8 cellular contexts compared by ENCODE assay signal in genomic region chr2:2613279-2614199, GRCh38.
DNase-seq lines count a peak whose midpoint lies in the region; ATAC-seq and TF ChIP-seq lines count a peak whose summit lies in the region.

No MANE protein-coding gene starts in this region.

- TF ChIP-seq CTCF in epithelial cell of proximal tubule (conservative IDR thresholded peaks at IDR 0.05; ENCODE audit: low read depth, low read length) = no peak

- ATAC-seq in GM19035 (IDR thresholded peaks at IDR 0.05; ENCODE audit: unreplicated experiment) = peak; percentile 98
- ATAC-seq in HG03280 (IDR thresholded peaks at IDR 0.05; ENCODE audit: unreplicated experiment) = peak; percentile 100

- peak overlapping the region; percentile 58 for H3K4me3 ChIP-seq in epithelial cell of proximal tubule (ENCODE audit: low read depth, low read length)

- DNase-seq in AG08395 (ENCODE audit: low spot score) (peak; percentile 14), NCI-H748 treated with DMSO at 0.1 percent for 48 hours (lab: John Stamatoyannopoulos, UW) (peak; percentile 91), activated T-cell treated with anti-CD3 and anti-CD28 coated beads for 24 hours (ENCODE audit: low read depth) (peak; percentile 84), epithelial cell of proximal tubule (ENCODE audit: low read depth) (peak; percentile 52), mucosa of gallbladder (ENCODE audit: low spot score) (peak; percentile 97)
- peak; percentile 69 to 82 for DNase-seq in stimulated activated CD8-positive, alpha-beta memory T cell treated with anti-CD3 and anti-CD28 coated beads, Interleukin-2, amount 100 ng/mL, for 48 hours (ENCODE audit: low read depth in 2 of 2)

Comparison
In these comparisons a context has a peak if more than half of its experiments do, and no peak if none do; other contexts are left out.
1. Peak in every context shown above with its lines: DNase-seq, ATAC-seq and H3K4me3 ChIP-seq.
2. DNase-seq: peak in every context shown above with its lines; median percentile 97 in mucosa of gallbladder; 91 in NCI-H748 treated with DMSO at 0.1 percent for 48 hours; 84 in activated T-cell treated with anti-CD3 and anti-CD28 coated beads for 24 hours; 76 in stimulated activated CD8-positive, alpha-beta memory T cell treated with anti-CD3 and anti-CD28 coated beads, Interleukin-2, amount 100 ng/mL, for 48 hours; 52 in epithelial cell of proximal tubule; 14 in AG08395.